13 cellular contexts compared by ENCODE assay signal in genomic region chr11:12177739-12178338, GRCh38.
A peak's percentile ranks its signal among the peaks of the same experiment; 100 is the strongest.
DNase-seq lines count a peak whose midpoint lies in the region; ATAC-seq, FAIRE-seq and TF ChIP-seq lines count a peak whose summit lies in the region.
"Had no signal": no experiment of that assay in that cellular context is flagged by ENCODE, and none has a peak within 500 bp of the region (broad histone marks: within the 10 kb centered on the region; RNA-seq: fewer than 3 reads in every experiment).

No MANE protein-coding gene starts in this region.

- H3K4me3 ChIP-seq in SK-N-SH (ENCODE audit: low read depth in 2 of 2, low read length in 1 of 2) (no peak overlapping the region), esophagus muscularis mucosa (no peak overlapping the region), H7 (ENCODE audit: insufficient read depth, low read depth, low read length) (no peak overlapping the region)

- no peak for DNase-seq in activated CD8-positive, alpha-beta memory T cell treated with anti-CD3 and anti-CD28 coated beads, Interleukin-2, amount 10 ng/mL, durations not matched to agents 7 days and 5 days
- no peak for DNase-seq in activated CD8-positive, alpha-beta memory T cell treated with anti-CD3 and anti-CD28 coated beads, Interleukin-2, amount 50 U/mL, for 4 hours
- DNase-seq in SK-N-SH = no peak
- DNase-seq in esophagus muscularis mucosa (ENCODE audit: extremely low spot score) = no peak
- DNase-seq in stimulated activated CD8-positive, alpha-beta memory T cell treated with anti-CD3 and anti-CD28 coated beads, Interleukin-4, amount 100 ng/mL, for 48 hours = peak; percentile 22
- no peak for DNase-seq in H7
- no peak for DNase-seq in D721Med (ENCODE audit: insufficient read length, low spot score)
- DNase-seq: amygdala; DMS79 treated with DMSO at 0.1 percent for 48 hours; NCI-H526; stimulated activated naive B cell treated with anti-CD40 and anti-IgM and Interleukin-4, amounts not matched to agents 10 μg/mL and 1 μg/mL and 100 μg/mL, for 72 hours had no signal

- peaks cover 79% of the 10 kb centered on the region for H3K79me2 ChIP-seq in SK-N-SH (ENCODE audit: insufficient read depth)

- no peaks in the 10 kb centered on the region for H3K9me3 Mint-ChIP-seq in activated CD8-positive, alpha-beta memory T cell treated with anti-CD3 and anti-CD28 coated beads, Interleukin-2, amount 10 ng/mL, durations not matched to agents 7 days and 5 days (ENCODE audit: low read depth)
- H3K9me3 Mint-ChIP-seq: stimulated activated naive B cell treated with anti-CD40 and anti-IgM and Interleukin-4, amounts not matched to agents 10 μg/mL and 1 μg/mL and 100 μg/mL, for 72 hours had no signal

- POLR2A ChIA-PET in SK-N-SH (lab: Yijun Ruan, JAX) = no interaction called here

- ATAC-seq in activated CD8-positive, alpha-beta memory T cell treated with anti-CD3 and anti-CD28 coated beads, Interleukin-2, amount 10 ng/mL, durations not matched to agents 7 days and 5 days = no peak
- no peak for ATAC-seq in HG02981 (IDR thresholded peaks at IDR 0.05; ENCODE audit: unreplicated experiment)
- ATAC-seq: stimulated activated naive B cell treated with anti-CD40 and anti-IgM and Interleukin-4, amounts not matched to agents 10 μg/mL and 1 μg/mL and 100 μg/mL, for 72 hours had no signal

- H3K9ac ChIP-seq in SK-N-SH = peak overlapping the region; percentile 67; the same call in 1 of the 2 replicates

- no peak for FAIRE-seq in D721Med (lab: Jason Lieb, UNC)

- no peaks in the 10 kb centered on the region for H3K27me3 Mint-ChIP-seq in activated CD8-positive, alpha-beta memory T cell treated with anti-CD3 and anti-CD28 coated beads, Interleukin-2, amount 10 ng/mL, durations not matched to agents 7 days and 5 days

- peaks cover 65% of the 10 kb centered on the region for H3K4me1 Mint-ChIP-seq in activated CD8-positive, alpha-beta memory T cell treated with anti-CD3 and anti-CD28 coated beads, Interleukin-2, amount 10 ng/mL, durations not matched to agents 7 days and 5 days

- no peak for TF ChIP-seq CTCF in SK-N-SH (IDR thresholded peaks at IDR 0.05)
- no peak for TF ChIP-seq CTCF in esophagus muscularis mucosa (IDR thresholded peaks at IDR 0.05)
- no peak for TF ChIP-seq CTCF in D721Med (IDR thresholded peaks at IDR 0.05; ENCODE audit: insufficient read depth, missing control alignments)

- CTCF ChIA-PET in activated CD8-positive, alpha-beta memory T cell treated with anti-CD3 and anti-CD28 coated beads, Interleukin-2, amount 10 ng/mL, durations not matched to agents 7 days and 5 days (lab: Charles Lee) = interaction anchor here (0.8 to 2.5 kb wide), 8 partner anchors 9 to 58 kb away, joined by 3 to 13 read pairs (median 4); no protein-coding TSS in a partner anchor
- CTCF ChIA-PET in SK-N-SH (lab: Yijun Ruan, JAX) = interaction anchor here (1.4 kb wide), 1 partner anchor 59 kb away, joined by 4 read pairs; no protein-coding TSS in a partner anchor

- H3K9me3 ChIP-seq in SK-N-SH = no peaks in the 10 kb centered on the region
- H3K9me3 ChIP-seq in esophagus muscularis mucosa = no peaks in the 10 kb centered on the region
- H3K9me3 ChIP-seq: neutrophil had no signal

- H4K20me1 ChIP-seq in SK-N-SH (ENCODE audit: insufficient read depth) = no peaks in the 10 kb centered on the region

- WGBS in SK-N-SH (ENCODE audit: low lambda C conversion rate) = 59% methylated on average over 3 of the region's 3 CpGs
- 69% methylated on average over 3 of the region's 3 CpGs for WGBS in esophagus muscularis mucosa

- peak overlapping the region; percentile 17 for H3K27ac Mint-ChIP-seq in activated CD8-positive, alpha-beta memory T cell treated with anti-CD3 and anti-CD28 coated beads, Interleukin-2, amount 10 ng/mL, durations not matched to agents 7 days and 5 days
- H3K27ac Mint-ChIP-seq: stimulated activated naive B cell treated with anti-CD40 and anti-IgM and Interleukin-4, amounts not matched to agents 10 μg/mL and 1 μg/mL and 100 μg/mL, for 72 hours had no signal

- H3K27me3 ChIP-seq in SK-N-SH (ENCODE audit: insufficient read depth) (no peaks in the 10 kb centered on the region), esophagus muscularis mucosa (no peaks in the 10 kb centered on the region), H7 (ENCODE audit: control insufficient read depth, insufficient read depth, low read length) (no peaks in the 10 kb centered on the region)
- H3K27me3 ChIP-seq: neutrophil had no signal

- no peaks in the 10 kb centered on the region for H3K9me2 ChIP-seq in SK-N-SH

- peaks cover 36% of the 10 kb centered on the region for H3K36me3 Mint-ChIP-seq in activated CD8-positive, alpha-beta memory T cell treated with anti-CD3 and anti-CD28 coated beads, Interleukin-2, amount 10 ng/mL, durations not matched to agents 7 days and 5 days
- H3K36me3 Mint-ChIP-seq: stimulated activated naive B cell treated with anti-CD40 and anti-IgM and Interleukin-4, amounts not matched to agents 10 μg/mL and 1 μg/mL and 100 μg/mL, for 72 hours had no signal

- TF ChIP-seq POLR2A in esophagus muscularis mucosa (IDR thresholded peaks at IDR 0.05; ENCODE audit: low read depth) = no peak

- H3K4me1 ChIP-seq in SK-N-SH (ENCODE audit: control insufficient read depth in 1 of 2, insufficient read depth in 2 of 2, low read depth in 1 of 2, low read length in 1 of 2) (peaks cover 3 to 64% of the 10 kb centered on the region in 2 experiments; a peak in 3 of 4 replicates), esophagus muscularis mucosa (peaks cover 35 to 79% (median 67%) of the 10 kb centered on the region in 4 donors)

- intact Hi-C loops in esophagus muscularis mucosa (cut with DNase I) = no loop called here

- no peak for TF ChIP-seq RAD21 in SK-N-SH (IDR thresholded peaks at IDR 0.05; ENCODE audit: low read length)

- H3F3A ChIP-seq in SK-N-SH (replicated peaks; ENCODE audit: insufficient read depth) = peaks cover 71% of the 10 kb centered on the region

- TF ChIP-seq EP300 in SK-N-SH (IDR thresholded peaks at IDR 0.05; ENCODE audit: borderline replicate concordance in 1 of 2, low read depth in 1 of 2, low read length in 1 of 2) (no peak), esophagus muscularis mucosa (IDR thresholded peaks at IDR 0.05) (no peak)

- H3K4me2 ChIP-seq in SK-N-SH = no peak overlapping the region

- no peak overlapping the region for H2AFZ ChIP-seq in SK-N-SH (ENCODE audit: low read depth)

- H3K4me3 Mint-ChIP-seq in activated CD8-positive, alpha-beta memory T cell treated with anti-CD3 and anti-CD28 coated beads, Interleukin-2, amount 10 ng/mL, durations not matched to agents 7 days and 5 days = no peak overlapping the region
- H3K4me3 Mint-ChIP-seq: stimulated activated naive B cell treated with anti-CD40 and anti-IgM and Interleukin-4, amounts not matched to agents 10 μg/mL and 1 μg/mL and 100 μg/mL, for 72 hours had no signal

- H3K27ac ChIP-seq in SK-N-SH (ENCODE audit: low read depth in 2 of 2, low read length in 1 of 2) (peak overlapping the region in 1 of 2 experiments; percentile 99; a peak in 2 of 4 replicates), esophagus muscularis mucosa (replicated peaks in 1 of 4) (peak overlapping the region; percentile 68 to 78 (median 74))
- H3K27ac ChIP-seq: neutrophil had no signal

- H3K36me3 ChIP-seq in SK-N-SH (replicated peaks in 1 of 2; ENCODE audit: control insufficient read depth in 1 of 2, insufficient read depth in 2 of 2, low read length in 1 of 2) = peaks cover 0 to 39% of the 10 kb centered on the region in 2 experiments
- H3K36me3 ChIP-seq in esophagus muscularis mucosa = no peaks in the 10 kb centered on the region
- H3K36me3 ChIP-seq in H7 (replicated peaks; ENCODE audit: control insufficient read depth, insufficient read depth, low read length) = no peaks in the 10 kb centered on the region
- H3K36me3 ChIP-seq: neutrophil had no signal

TF ChIP-seq in SK-N-SH, 30 proteins besides CTCF, POLR2A, EP300 and RAD21:
- 0 out of 2 replicates have a peak, but pooled peaks have one; percentile 22 for TF ChIP-seq TAF1 (IDR thresholded peaks at IDR 0.05; ENCODE audit: borderline replicate concordance, low read depth, low read length)
- TF ChIP-seq FOXM1 (IDR thresholded peaks at IDR 0.05; ENCODE audit: low read depth) = no peak
